In the genomic region with DNA sequence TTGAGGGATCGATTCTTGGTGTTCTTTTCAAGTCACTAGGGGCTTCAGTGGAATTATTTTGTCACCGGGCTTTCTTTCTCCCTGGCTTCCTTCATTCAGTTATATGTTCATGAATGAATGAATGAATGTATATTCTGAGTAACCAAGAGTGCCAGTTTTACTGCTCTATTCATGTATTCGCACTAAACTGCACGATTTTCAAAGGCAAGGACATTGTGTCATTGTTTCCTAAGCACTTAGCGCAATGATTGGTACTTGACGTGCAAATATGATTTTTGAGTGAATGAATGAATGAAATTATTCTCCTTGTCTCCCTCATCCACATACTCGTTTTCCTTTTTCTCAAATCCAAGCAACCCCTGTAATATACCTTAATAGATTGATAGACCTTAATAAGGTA, we compare ENCODE assay signal across 8 cellular contexts. TPM values are rescaled to one million over a fixed set of nuclear protein-coding genes. Genes with fewer than 3 reads are reported as not detected.
DNase-seq lines count a peak whose midpoint lies in the region; ATAC-seq, FAIRE-seq and TF ChIP-seq lines count a peak whose summit lies in the region.

No MANE protein-coding gene starts in this region.

- H3K36me3 ChIP-seq in heart right ventricle (no peaks in the 10 kb centered on the region), astrocyte (ENCODE audit: insufficient read depth, low read length) (no peaks in the 10 kb centered on the region), vagina (no peaks in the 10 kb centered on the region)

- 64 to 66% methylated on average over 7 of the region's 7 CpGs for WGBS in heart right ventricle, 2 donors

- no peak for TF ChIP-seq POLR2A in vagina (IDR thresholded peaks at IDR 0.05)

- peak overlapping the region; percentile 98 for H3K4me3 Mint-ChIP-seq in astrocyte (ENCODE audit: unreplicated experiment)
- peak overlapping the region; percentile 94 for H3K4me3 Mint-ChIP-seq in memory B cell

- H3K4me3 ChIP-seq in heart right ventricle = peak overlapping the region; percentile 62 to 96 (median 78)
- H3K4me3 ChIP-seq in astrocyte (ENCODE audit: insufficient read depth, low read depth, low read length) = peak overlapping the region; percentile 97
- H3K4me3 ChIP-seq in vagina = peak overlapping the region; percentile 87 to 92

- H3K9ac ChIP-seq in astrocyte (ENCODE audit: low read length) = peak overlapping the region; percentile 92

- no peak for TF ChIP-seq CTCF in heart right ventricle (IDR thresholded peaks at IDR 0.05)
- TF ChIP-seq CTCF in astrocyte (IDR thresholded peaks at IDR 0.05; ENCODE audit: insufficient read depth, low read depth, low read length) = no peak
- no peak for TF ChIP-seq CTCF in vagina (IDR thresholded peaks at IDR 0.05)

- H3K36me3 Mint-ChIP-seq in astrocyte (ENCODE audit: low read depth, unreplicated experiment) = no peaks in the 10 kb centered on the region
- peaks cover 1% of the 10 kb centered on the region for H3K36me3 Mint-ChIP-seq in memory B cell

- H3K4me1 Mint-ChIP-seq in astrocyte (ENCODE audit: low read depth, unreplicated experiment) (peaks cover 5% of the 10 kb centered on the region), memory B cell (peaks cover 18% of the 10 kb centered on the region)

- no peaks in the 10 kb centered on the region for H3K27me3 ChIP-seq in heart right ventricle
- H3K27me3 ChIP-seq in astrocyte (ENCODE audit: insufficient read depth, low read length) = no peaks in the 10 kb centered on the region
- H3K27me3 ChIP-seq in vagina = no peaks in the 10 kb centered on the region

- intact Hi-C loops in heart right ventricle (cut with DNase I) = loop anchor here in 6 of 10 donors (1.0 to 5.0 kb wide), 3 partner anchors 33 to 35 kb away; a partner anchor contains a TSS
- intact Hi-C loops in Right ventricle myocardium inferior (cut with DNase I) = no loop called here
- intact Hi-C loops in vagina (cut with DNase I) = no loop called here

- no peaks in the 10 kb centered on the region for H3K27me3 Mint-ChIP-seq in astrocyte (ENCODE audit: low read depth, unreplicated experiment)
- H3K27me3 Mint-ChIP-seq in memory B cell = no peaks in the 10 kb centered on the region

- peaks cover 0 to 18% (median 10%) of the 10 kb centered on the region in 9 donors for H3K4me1 ChIP-seq in heart right ventricle
- peaks cover 10% of the 10 kb centered on the region for H3K4me1 ChIP-seq in astrocyte (ENCODE audit: insufficient read depth, low read length)
- peaks cover 6% of the 10 kb centered on the region for H3K4me1 ChIP-seq in vagina

- H3K9me3 Mint-ChIP-seq in astrocyte (ENCODE audit: unreplicated experiment) (no peaks in the 10 kb centered on the region), memory B cell (no peaks in the 10 kb centered on the region)

- H2AFZ ChIP-seq in astrocyte (ENCODE audit: low read depth, low read length) = peak overlapping the region; percentile 100

- no peak for FAIRE-seq in astrocyte (lab: Jason Lieb, UNC)

- H4K20me1 ChIP-seq in astrocyte (ENCODE audit: insufficient read depth, low read length) = no peaks in the 10 kb centered on the region

- peak overlapping the region in 8 of 10 donors; percentile 91 to 99 (median 95) for H3K27ac ChIP-seq in heart right ventricle
- H3K27ac ChIP-seq in astrocyte (ENCODE audit: low read depth, low read length) = no peak overlapping the region
- peak overlapping the region; percentile 96 for H3K27ac ChIP-seq in vagina

- no peak for ATAC-seq in heart right ventricle
- no peak for ATAC-seq in Right ventricle myocardium inferior
- no peak for ATAC-seq in memory B cell (ENCODE audit: low read depth)

- peak overlapping the region; percentile 95 for H3K4me2 ChIP-seq in astrocyte (ENCODE audit: low read length)

- no peaks in the 10 kb centered on the region for H3K79me2 ChIP-seq in astrocyte (ENCODE audit: insufficient read depth, low read length)

- H3K27ac Mint-ChIP-seq in astrocyte (ENCODE audit: unreplicated experiment) (peak overlapping the region; percentile 99), memory B cell (peak overlapping the region; percentile 98)

- DNase-seq in heart right ventricle (no peak), Right ventricle myocardium inferior (ENCODE audit: missing footprints) (no peak), astrocyte (ENCODE audit: low read depth) (no peak), memory B cell (ENCODE audit: low spot score in 2 of 2) (no peak), vagina (ENCODE audit: extremely low spot score in 2 of 2) (no peak), COLO668 (lab: John Stamatoyannopoulos, UW; ENCODE audit: unreplicated experiment) (no peak), hypothalamus (lab: John Stamatoyannopoulos, UW) (no peak)
- no peak for DNase-seq in effector CD4-positive, alpha-beta T cell

- no peaks in the 10 kb centered on the region for H3K9me3 ChIP-seq in heart right ventricle
- no peaks in the 10 kb centered on the region for H3K9me3 ChIP-seq in astrocyte (ENCODE audit: insufficient read depth, low read depth, low read length)
- no peaks in the 10 kb centered on the region for H3K9me3 ChIP-seq in vagina

RNA-seq across cellular contexts. Expression of a gene that starts 0.8 kb away (rescaled TPM):
- total RNA-seq in heart right ventricle (10 to 100 TPM in 9 of 10 donors, 1 to 10 TPM in 1; 9.2 to 18.8 (median 14.0) TPM), Right ventricle myocardium inferior (15.7 TPM), astrocyte (6.4 and 7.9 TPM in 2 replicates), vagina (3.7 TPM)
- polyA plus RNA-seq in heart right ventricle = 1 to 10 TPM; 1.9 to 4.3 TPM

RNA-seq across cellular contexts. Expression of a gene that starts 34.8 kb away (rescaled TPM):
- 100 to 1,000 TPM; 215 to 269 (median 235) TPM for total RNA-seq in heart right ventricle
- polyA plus RNA-seq in heart right ventricle = 100 to 1,000 TPM; 108 to 238 TPM
- 274 TPM for total RNA-seq in Right ventricle myocardium inferior
- 154 and 165 TPM in 2 replicates for total RNA-seq in astrocyte
- 123 TPM for total RNA-seq in vagina

Comparison
In these comparisons a context has a peak if more than half of its experiments do, and no peak if none do; other contexts are left out.
1. intact Hi-C loops: an anchor here in heart right ventricle (1.0 to 5.0 kb wide); none called in Right ventricle myocardium inferior and vagina.